9 cellular contexts compared by ENCODE assay signal in genomic region chr3:119809249-119810017, GRCh38. TPM values are rescaled to one million over a fixed set of nuclear protein-coding genes. Genes with fewer than 3 reads are reported as not detected.
DNase-seq lines count a peak whose midpoint lies in the region; ATAC-seq, FAIRE-seq and TF ChIP-seq lines count a peak whose summit lies in the region.
"Had no signal": no experiment of that assay in that cellular context is flagged by ENCODE, and none has a peak within 500 bp of the region (broad histone marks: within the 10 kb centered on the region; RNA-seq: fewer than 3 reads in every experiment).

No MANE protein-coding gene starts in this region.

- FAIRE-seq in GM12878 (lab: Jason Lieb, UNC), result peak; percentile 35
- FAIRE-seq: G401.6 had no signal

- no peaks in the 10 kb centered on the region for H3K9me3 Mint-ChIP-seq in activated naive CD4-positive, alpha-beta T cell treated with anti-CD3 and anti-CD28 coated beads for 36 hours
- no peaks in the 10 kb centered on the region for H3K9me3 Mint-ChIP-seq in neural crest cell

- BruUV-seq in GM12878 (replicated peaks; lab: Mats Ljungman, UMichigan), result no TSS peak

- H3K36me3 Mint-ChIP-seq in activated naive CD4-positive, alpha-beta T cell treated with anti-CD3 and anti-CD28 coated beads for 36 hours (ENCODE audit: low read depth), result no peaks in the 10 kb centered on the region
- H3K36me3 Mint-ChIP-seq in neural crest cell (ENCODE audit: low read depth), result no peaks in the 10 kb centered on the region

- ATAC-seq in HG03039 (IDR thresholded peaks at IDR 0.05; ENCODE audit: unreplicated experiment) (peak; percentile 11), GM12878 (peak; percentile 59)

- CTCF ChIA-PET in activated naive CD4-positive, alpha-beta T cell treated with anti-CD3 and anti-CD28 coated beads for 36 hours (lab: Charles Lee), result interaction anchor here (0.9 to 2.3 kb wide), 4 partner anchors 82 to 608 kb away, joined by 3 to 5 read pairs (median 4); no protein-coding TSS in a partner anchor
- CTCF ChIA-PET in GM12878 (lab: Yijun Ruan, JAX), result interaction anchor here (0.6 to 2.9 kb wide), 9 partner anchors 8 to 608 kb away, joined by 3 to 12 read pairs (median 4); no protein-coding TSS in a partner anchor

- no peaks in the 10 kb centered on the region for H3K9me3 ChIP-seq in GM12878 (replicated peaks; ENCODE audit: control insufficient read depth, insufficient read depth, low read length)

- peak overlapping the region; percentile 78 for H3K4me3 Mint-ChIP-seq in activated naive CD4-positive, alpha-beta T cell treated with anti-CD3 and anti-CD28 coated beads for 36 hours
- no peak overlapping the region for H3K4me3 Mint-ChIP-seq in neural crest cell

- TF ChIP-seq EP300 in GM12878 (IDR thresholded peaks at IDR 0.05; ENCODE audit: borderline replicate concordance in 1 of 2, control insufficient read depth in 1 of 2, low read depth in 2 of 2, low read length in 2 of 2), result no peak

- H3K27ac ChIP-seq in GM12878 (ENCODE audit: control insufficient read depth, insufficient read depth), result peak overlapping the region; percentile 70

- no peaks in the 10 kb centered on the region for H4K20me1 ChIP-seq in GM12878 (ENCODE audit: control insufficient read depth, insufficient read depth)

- peaks cover 10% of the 10 kb centered on the region for H3K4me1 Mint-ChIP-seq in activated naive CD4-positive, alpha-beta T cell treated with anti-CD3 and anti-CD28 coated beads for 36 hours (ENCODE audit: low read depth)
- H3K4me1 Mint-ChIP-seq in neural crest cell, result no peaks in the 10 kb centered on the region

- no peak for TF ChIP-seq POLR2A in GM12878 (IDR thresholded peaks at IDR 0.05; ENCODE audit: low read depth, low read length)

- H3K4me2 ChIP-seq in GM12878 (ENCODE audit: control insufficient read depth, insufficient read depth), result peak overlapping the region; percentile 98

- POLR2A ChIA-PET in GM12878 (lab: Charles Lee), result interaction anchor here (1.0 kb wide), 1 partner anchor 339 kb away, joined by 3 read pairs; no protein-coding TSS in a partner anchor

- intact Hi-C loops in activated naive CD4-positive, alpha-beta T cell treated with anti-CD3 and anti-CD28 coated beads for 36 hours (cut with micrococcal nuclease), result loop anchor here (5.0 to 10.0 kb wide), 2 partner anchors 288 to 745 kb away; no protein-coding TSS in a partner anchor
- intact Hi-C loops in GM12878 (cut with micrococcal nuclease; ENCODE audit: unreplicated experiment), result loop anchor here (1.0 to 5.0 kb wide), 3 partner anchors 25 to 388 kb away; no protein-coding TSS in a partner anchor

- no peaks in the 10 kb centered on the region for H3K36me3 ChIP-seq in GM12878 (ENCODE audit: control insufficient read depth in 2 of 2, insufficient read depth in 2 of 2, low read length in 1 of 2)

- H3K27ac Mint-ChIP-seq in activated naive CD4-positive, alpha-beta T cell treated with anti-CD3 and anti-CD28 coated beads for 36 hours, result no peak overlapping the region
- H3K27ac Mint-ChIP-seq in neural crest cell (ENCODE audit: unreplicated experiment), result peak overlapping the region; percentile 35

- H3K4me3 ChIP-seq in GM12878, result peak overlapping the region; percentile 79

- no peaks in the 10 kb centered on the region for H3K27me3 Mint-ChIP-seq in activated naive CD4-positive, alpha-beta T cell treated with anti-CD3 and anti-CD28 coated beads for 36 hours (ENCODE audit: low read depth)
- no peaks in the 10 kb centered on the region for H3K27me3 Mint-ChIP-seq in neural crest cell (ENCODE audit: low read depth)

- in situ Hi-C loops in GM12878 (cut with MboI), result no loop called here

- peak overlapping the region; percentile 78 for H3K9ac ChIP-seq in GM12878 (ENCODE audit: control insufficient read depth, insufficient read depth, low read length)

- TF ChIP-seq RAD21 in GM12878 (IDR thresholded peaks at IDR 0.05; ENCODE audit: insufficient read depth, low read depth, low read length), result no peak

- H3K27me3 ChIP-seq in GM12878 (replicated peaks in 1 of 2; ENCODE audit: control insufficient read depth in 2 of 2, insufficient read depth in 2 of 2, low read length in 1 of 2), result no peaks in the 10 kb centered on the region

- RAD21 ChIA-PET in GM12878 (lab: Charles Lee; ENCODE audit: unreplicated experiment), result interaction anchor here (0.8 to 1.3 kb wide), 3 partner anchors 10 to 365 kb away, joined by 3 to 4 read pairs (median 4); no protein-coding TSS in a partner anchor

- DNase-seq in activated naive CD4-positive, alpha-beta T cell treated with anti-CD3 and anti-CD28 coated beads for 36 hours, result peak; percentile 53
- no peak for DNase-seq in activated naive CD4-positive, alpha-beta T cell treated with Interleukin-2 at 50 U/mL for 16 hours
- DNase-seq in GM12878 (ENCODE audit: low read depth, low spot score) (no peak), neural crest cell (ENCODE audit: low read depth, low spot score) (no peak), activated gamma-delta T cell (lab: John Stamatoyannopoulos, UW) (no peak), middle frontal gyrus (ENCODE audit: extremely low spot score, low spot score) (no peak), KG1 (lab: John Stamatoyannopoulos, UW) (no peak)

- 47% methylated on average over 24 of the region's 31 CpGs for WGBS in GM12878 (ENCODE audit: insufficient coverage, insufficient replicate concordance, low lambda C conversion rate, missing lambda C conversion rate)

- H2AFZ ChIP-seq in GM12878 (ENCODE audit: control insufficient read depth, low read depth, low read length), result peak overlapping the region; percentile 99

- H3K4me1 ChIP-seq in GM12878 (ENCODE audit: control insufficient read depth, insufficient read depth, low read length), result peaks cover 10% of the 10 kb centered on the region

- SMC1A ChIA-PET in GM12878 (lab: Charles Lee; ENCODE audit: uncharacterized antibody, unreplicated experiment), result interaction anchor here (0.6 to 2.5 kb wide), 9 partner anchors 9 to 611 kb away, joined by 3 to 8 read pairs (median 3); no protein-coding TSS in a partner anchor

- TF ChIP-seq CTCF in GM12878 (IDR thresholded peaks at IDR 0.05 in 2 of 3, conservative IDR thresholded peaks at IDR 0.05 in 1 of 3; ENCODE audit: control insufficient read depth in 2 of 3, extremely low read depth in 1 of 3, insufficient read depth in 1 of 3, low read depth in 3 of 3, low read length in 3 of 3) (no peak), neural crest cell (conservative IDR thresholded peaks at IDR 0.05) (no peak)

- no peaks in the 10 kb centered on the region for H3K79me2 ChIP-seq in GM12878 (ENCODE audit: control insufficient read depth, insufficient read depth, low read length)

TF ChIP-seq in GM12878, 131 proteins besides CTCF, POLR2A, EP300 and RAD21 (continues in another document):
- no peak for TF ChIP-seq CREM (IDR thresholded peaks at IDR 0.05; ENCODE audit: low read depth)
- TF ChIP-seq, protein P1, sequence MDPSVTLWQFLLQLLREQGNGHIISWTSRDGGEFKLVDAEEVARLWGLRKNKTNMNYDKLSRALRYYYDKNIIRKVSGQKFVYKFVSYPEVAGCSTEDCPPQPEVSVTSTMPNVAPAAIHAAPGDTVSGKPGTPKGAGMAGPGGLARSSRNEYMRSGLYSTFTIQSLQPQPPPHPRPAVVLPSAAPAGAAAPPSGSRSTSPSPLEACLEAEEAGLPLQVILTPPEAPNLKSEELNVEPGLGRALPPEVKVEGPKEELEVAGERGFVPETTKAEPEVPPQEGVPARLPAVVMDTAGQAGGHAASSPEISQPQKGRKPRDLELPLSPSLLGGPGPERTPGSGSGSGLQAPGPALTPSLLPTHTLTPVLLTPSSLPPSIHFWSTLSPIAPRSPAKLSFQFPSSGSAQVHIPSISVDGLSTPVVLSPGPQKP (IDR thresholded peaks at IDR 0.05; ENCODE audit: low read depth, low read length), result peak; percentile 87
- TF ChIP-seq SRF (IDR thresholded peaks at IDR 0.05; ENCODE audit: low read depth in 2 of 2, low read length in 2 of 2), result peak; percentile 97 to 98
- TF ChIP-seq RAD51 (IDR thresholded peaks at IDR 0.05), result peak; percentile 41; the same call in 1 of the 2 replicates
- TF ChIP-seq RUNX3 (IDR thresholded peaks at IDR 0.05; ENCODE audit: low read length), result peak; percentile 58
- TF ChIP-seq SPI1 (IDR thresholded peaks at IDR 0.05; ENCODE audit: borderline replicate concordance, insufficient read depth, low read depth, low read length), result peak; percentile 83
- 0 out of 4 replicates have a peak, but pooled peaks of 1 of the 2 experiments have one; percentile 0 for TF ChIP-seq ETV6 (conservative IDR thresholded peaks at IDR 0.05 in 1 of 2, IDR thresholded peaks at IDR 0.05 in 1 of 2; ENCODE audit: borderline replicate concordance in 1 of 2, low read depth in 1 of 2)
- TF ChIP-seq RBBP5 (conservative IDR thresholded peaks at IDR 0.05), result no peak
- TF ChIP-seq SMARCA5 (IDR thresholded peaks at IDR 0.05), result no peak
- TF ChIP-seq STAT3 (IDR thresholded peaks at IDR 0.05; ENCODE audit: low read depth, low read length), result no peak
- no peak for TF ChIP-seq SREBF1 (IDR thresholded peaks at IDR 0.05; ENCODE audit: low read length)
- TF ChIP-seq IKZF1 (conservative IDR thresholded peaks at IDR 0.05), result peak; percentile 47; the same call in 1 of the 2 replicates
- no peak for TF ChIP-seq ZNF622 (IDR thresholded peaks at IDR 0.05)
- peak in 1 of 2 experiments; percentile 76; a peak in 3 of 4 replicates for TF ChIP-seq BHLHE40 (IDR thresholded peaks at IDR 0.05; ENCODE audit: borderline replicate concordance in 1 of 2, low read depth in 2 of 2, low read length in 1 of 2)

RNA-seq across cellular contexts. Expression of gene NR1I2, which starts 27.5 kb away (rescaled TPM):
- under 1 TPM; 0.88 to 0.89 TPM for total RNA-seq in activated naive CD4-positive, alpha-beta T cell treated with anti-CD3 and anti-CD28 coated beads for 36 hours
- 2.1 and 3.3 TPM in 2 replicates for total RNA-seq in GM12878 (2013; cell fraction: nucleolus; rRNA removed)
- total RNA-seq in GM12878 (2014; rRNA removed), result 0.62 and 0.76 TPM in 2 replicates
- 0.41 and 0.45 TPM in 2 replicates for total RNA-seq in GM12878 (2014; rRNA removed; fragmentation: Illumina TruSeq; extraction: Trizol)
- total RNA-seq in GM12878 (2021), result 0.90 and 0.96 TPM in 2 replicates
- 0.20 TPM for polyA plus RNA-seq in GM12878 (2011; ENCODE audit: low read depth)
- polyA plus RNA-seq in GM12878 (2011; rRNA removed), result 0.09 and 0.26 TPM in 2 replicates
- 0.22 and 0.32 TPM in 2 replicates for polyA plus RNA-seq in GM12878 (2011; cell fraction: cytosol; rRNA removed)
- 0.98 and 1.3 TPM in 2 replicates for polyA plus RNA-seq in GM12878 (2011; cell fraction: nucleus; rRNA removed)
- polyA plus RNA-seq in GM12878 (2012), result 0.30 and 0.52 TPM in 2 replicates
- 0.32 and 0.51 TPM in 2 replicates for polyA plus RNA-seq in GM12878 (2014; fragmentation: Illumina TruSeq; extraction: Trizol)
- polyA plus RNA-seq in GM12878 (2014; fragmentation: Nextera tagmentation; extraction: Ambion mirVana), result under 1 TPM; 0.03 to 0.16 TPM
- polyA plus RNA-seq in GM12878 (2014; rRNA removed), result 0.90 and 1.0 TPM in 2 replicates
- polyA plus RNA-seq in GM12878 (2016; fragmentation: Nextera tagmentation; extraction: Ambion mirVana), result under 1 TPM; 0.28 to 0.87 TPM
- 0.29 and 0.46 TPM in 2 replicates for polyA minus RNA-seq in GM12878 (2011; rRNA and poly(A)+ RNA removed)
- not detected in 2 replicates for polyA minus RNA-seq in GM12878 (2011; cell fraction: cytosol; rRNA and poly(A)+ RNA removed)
- polyA minus RNA-seq in GM12878 (2011; cell fraction: nucleus; rRNA and poly(A)+ RNA removed), result 0.73 and 0.77 TPM in 2 replicates
- total RNA-seq in neural crest cell, result 0.26 TPM in 1 of 2 replicates, not detected in the other
